14 cellular contexts compared by ENCODE assay signal in the genomic region with DNA sequence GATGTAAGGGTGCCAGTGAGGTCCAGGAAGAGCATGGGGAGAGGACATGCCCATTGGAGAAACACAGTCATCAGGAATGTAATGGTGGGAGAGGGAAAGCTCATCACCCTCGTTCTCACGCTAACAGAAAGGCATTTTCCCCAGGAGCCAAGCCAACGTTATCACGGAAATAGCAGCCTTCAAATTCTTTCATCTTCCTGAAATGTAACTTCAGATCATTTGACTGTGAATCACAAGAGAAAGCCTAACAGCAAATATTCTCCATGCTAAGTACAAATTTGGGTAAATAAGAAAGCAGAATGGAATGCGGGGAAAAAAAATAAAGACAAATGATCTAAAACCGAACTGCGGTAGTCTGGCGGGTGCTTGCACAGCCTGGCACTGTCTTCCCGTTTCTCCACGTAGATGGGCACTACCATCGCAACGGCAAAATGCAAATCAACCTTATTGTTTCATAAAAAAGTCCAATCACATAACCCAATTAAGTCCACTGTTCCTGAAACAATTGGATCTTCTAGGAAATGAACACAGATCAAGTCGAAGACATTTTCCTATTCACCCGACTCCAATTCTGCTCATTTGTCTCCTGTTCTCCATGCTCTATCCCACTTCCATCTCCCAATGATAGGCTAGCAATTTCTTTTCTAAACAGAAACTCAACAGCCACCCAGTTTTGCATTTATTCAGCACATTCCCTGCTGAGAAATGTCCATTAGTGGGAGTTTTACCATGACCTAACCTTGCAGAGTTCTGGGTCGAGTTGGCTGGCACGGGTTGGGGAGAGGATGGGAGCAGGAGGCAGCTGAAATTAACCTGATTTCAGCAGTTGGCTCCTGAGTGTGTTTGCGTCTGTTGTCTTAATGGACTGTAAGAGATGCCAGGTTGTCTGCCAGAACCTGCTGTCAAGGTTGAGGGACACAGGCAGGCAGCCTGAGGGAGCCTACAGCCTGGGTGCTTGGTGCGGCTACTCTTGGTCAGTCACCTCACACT.
A peak's percentile ranks its signal among the peaks of the same experiment; 100 is the strongest.
DNase-seq lines count a peak whose midpoint lies in the region; ATAC-seq and TF ChIP-seq lines count a peak whose summit lies in the region.
"Had no signal": no experiment of that assay in that cellular context is flagged by ENCODE, and none has a peak within 500 bp of the region (broad histone marks: within the 10 kb centered on the region; RNA-seq: fewer than 3 reads in every experiment).

No MANE protein-coding gene starts in this region.

- intact Hi-C loops in left colon (cut with DNase I, micrococcal nuclease): no loop called here

- H3K9me3 Mint-ChIP-seq in type B pancreatic cell: no peaks in the 10 kb centered on the region

- H3K27me3 Mint-ChIP-seq in type B pancreatic cell: peaks cover 21% of the 10 kb centered on the region

- H3K36me3 Mint-ChIP-seq in type B pancreatic cell: no peaks in the 10 kb centered on the region

- peak overlapping the region; percentile 66 for H3K27ac Mint-ChIP-seq in type B pancreatic cell

- peak; percentile 48 for DNase-seq in NCI-H1694 treated with DMSO at 0.1 percent for 48 hours (lab: John Stamatoyannopoulos, UW)
- DNase-seq in NCI-H1694 (lab: John Stamatoyannopoulos, UW): no peak
- peak; percentile 96 for DNase-seq in astrocyte of the hippocampus (ENCODE audit: low read depth, low spot score)
- peak; percentile 55 for DNase-seq in inferior parietal cortex (ENCODE audit: extremely low spot score)
- DNase-seq in type B pancreatic cell (ENCODE audit: extremely low spot score, unreplicated experiment): no peak
- no peak for DNase-seq in left colon
- DNase-seq: 8988T; activated CD4-positive, CD25-positive, alpha-beta regulatory T cell treated with anti-CD3 and anti-CD28 coated beads, Interleukin-2, amount 50 U/mL, for 72 hours; activated naive CD4-positive, alpha-beta T cell; NCI-H1417; RPMI8226; stimulated activated CD4-positive, alpha-beta T cell treated with anti-CD3 and anti-CD28 coated beads, Interleukin-4, amount 100 ng/mL, for 4 hours had no signal

- TF ChIP-seq CTCF in type B pancreatic cell (conservative IDR thresholded peaks at IDR 0.05): no peak

- H3K4me1 Mint-ChIP-seq in type B pancreatic cell (ENCODE audit: unreplicated experiment): peaks cover 9% of the 10 kb centered on the region

- no peak for ATAC-seq in HG03095 (IDR thresholded peaks at IDR 0.05; ENCODE audit: unreplicated experiment)
- no peak for ATAC-seq in left colon
- no peak for ATAC-seq in HG03039 (IDR thresholded peaks at IDR 0.05; ENCODE audit: unreplicated experiment)

- no peak overlapping the region for H3K4me3 Mint-ChIP-seq in type B pancreatic cell

Comparison
In these comparisons a context has a peak if more than half of its experiments do, and no peak if none do; other contexts are left out.
1. DNase-seq: peak in NCI-H1694 treated with DMSO at 0.1 percent for 48 hours (single experiment), astrocyte of the hippocampus (single experiment) and inferior parietal cortex (single experiment); none in NCI-H1694 (single experiment), type B pancreatic cell (single experiment) and left colon (0 of 2).